8 cellular contexts compared by ENCODE assay signal in genomic region chr4:139177888-139178609, GRCh38. TPM values are rescaled to one million over a fixed set of nuclear protein-coding genes. Genes with fewer than 3 reads are reported as not detected.
DNase-seq lines count a peak whose midpoint lies in the region; ATAC-seq and TF ChIP-seq lines count a peak whose summit lies in the region.

No MANE protein-coding gene starts in this region.

- H3K36me3 ChIP-seq in CD4-positive, CD25-positive, alpha-beta regulatory T cell (ENCODE audit: control insufficient read depth, insufficient read depth, low read length): no peaks in the 10 kb centered on the region

- H3K36me3 Mint-ChIP-seq in CD4-positive, CD25-positive, alpha-beta regulatory T cell: no peaks in the 10 kb centered on the region

- peak overlapping the region; percentile 62 to 91 (median 82) for H3K27ac Mint-ChIP-seq in CD4-positive, CD25-positive, alpha-beta regulatory T cell

- H3K4me3 Mint-ChIP-seq in CD4-positive, CD25-positive, alpha-beta regulatory T cell: peak overlapping the region; percentile 86 to 95 (median 92)

- no peaks in the 10 kb centered on the region for H3K9me3 ChIP-seq in CD4-positive, CD25-positive, alpha-beta regulatory T cell (ENCODE audit: control insufficient read depth in 2 of 2, low read length in 2 of 2)

- peak; percentile 75 to 77 for ATAC-seq in CD4-positive, CD25-positive, alpha-beta regulatory T cell (ENCODE audit: low read depth in 2 of 2)
- ATAC-seq in GM19438 (IDR thresholded peaks at IDR 0.05; ENCODE audit: low read depth, unreplicated experiment) (peak; percentile 62), HG03565 (IDR thresholded peaks at IDR 0.05; ENCODE audit: unreplicated experiment) (peak; percentile 61)

- peak overlapping the region; percentile 73 for H3K27ac ChIP-seq in CD4-positive, CD25-positive, alpha-beta regulatory T cell (ENCODE audit: insufficient read depth, low read length, poor library complexity, severe bottlenecking)

- H3K4me3 ChIP-seq in CD4-positive, CD25-positive, alpha-beta regulatory T cell (ENCODE audit: low read depth, low read length): peak overlapping the region; percentile 83
- H3K4me3 ChIP-seq in lower leg skin (ENCODE audit: low read depth, poor library complexity, severe bottlenecking): peak overlapping the region; percentile 90

- peaks cover 0 to 18% (median 15%) of the 10 kb centered on the region in 4 donors for H3K4me1 Mint-ChIP-seq in CD4-positive, CD25-positive, alpha-beta regulatory T cell

- no peak for TF ChIP-seq POLR2A in lower leg skin (IDR thresholded peaks at IDR 0.05)

- peaks cover 19% of the 10 kb centered on the region for H3K27me3 ChIP-seq in CD4-positive, CD25-positive, alpha-beta regulatory T cell (ENCODE audit: control insufficient read depth, insufficient read depth, low read length)

- TF ChIP-seq CTCF in lower leg skin (IDR thresholded peaks at IDR 0.05): no peak

- peaks cover 52% of the 10 kb centered on the region for H3K27me3 Mint-ChIP-seq in CD4-positive, CD25-positive, alpha-beta regulatory T cell

- peaks cover 0 to 1% (median 0%) of the 10 kb centered on the region in 7 donors for H3K9me3 Mint-ChIP-seq in CD4-positive, CD25-positive, alpha-beta regulatory T cell

- intact Hi-C loops in lower leg skin (cut with DNase I; ENCODE audit: low total_unique reads): loop anchor here (10.0 kb wide), 1 partner anchor 93 kb away; no protein-coding TSS in a partner anchor

- peak; percentile 73 to 96 (median 76) for DNase-seq in CD4-positive, CD25-positive, alpha-beta regulatory T cell
- DNase-seq in NCI-H748 (lab: John Stamatoyannopoulos, UW; ENCODE audit: unreplicated experiment): peak; percentile 93
- peak; percentile 88 to 90 for DNase-seq in activated CD4-positive, alpha-beta T cell treated with anti-CD3 and anti-CD28 coated beads, Interleukin-2, amount 50 U/mL, for 4 hours
- DNase-seq in dermis blood vessel endothelial cell: peak; percentile 96
- peak; percentile 92 to 99 for DNase-seq in lower leg skin (ENCODE audit: low spot score in 2 of 2)
- peak; percentile 84 to 91 for DNase-seq in stimulated activated CD4-positive, alpha-beta T cell treated with anti-CD3 and anti-CD28 coated beads, Interleukin-4, amount 100 ng/mL, for 4 hours

- peaks cover 13% of the 10 kb centered on the region for H3K4me1 ChIP-seq in CD4-positive, CD25-positive, alpha-beta regulatory T cell (ENCODE audit: control insufficient read depth, insufficient read depth, low read length, poor library complexity, severe bottlenecking)

- 0 to 1% methylated on average over 36 to 66 of the region's 66 CpGs for WGBS in lower leg skin, 2 donors

RNA-seq across cellular contexts. Expression of gene ELF2, which starts 1.0 kb away (rescaled TPM):
- total RNA-seq in CD4-positive, CD25-positive, alpha-beta regulatory T cell: 75.0 TPM
- 10 to 100 TPM; 27.7 to 35.3 (median 32.2) TPM for polyA plus RNA-seq in CD4-positive, CD25-positive, alpha-beta regulatory T cell
- total RNA-seq in dermis blood vessel endothelial cell (52.8 and 54.9 TPM in 2 replicates), lower leg skin (10 to 100 TPM; 37.1 to 54.9 (median 44.7) TPM)

Comparison
In these comparisons a context has a peak if more than half of its experiments do, and no peak if none do; other contexts are left out.
1. Peak in every context shown above with its lines: DNase-seq, ATAC-seq, H3K4me3 ChIP-seq and H3K27ac ChIP-seq.